Comparison of ENCODE assay signal across 23 cellular contexts in the genomic region with DNA sequence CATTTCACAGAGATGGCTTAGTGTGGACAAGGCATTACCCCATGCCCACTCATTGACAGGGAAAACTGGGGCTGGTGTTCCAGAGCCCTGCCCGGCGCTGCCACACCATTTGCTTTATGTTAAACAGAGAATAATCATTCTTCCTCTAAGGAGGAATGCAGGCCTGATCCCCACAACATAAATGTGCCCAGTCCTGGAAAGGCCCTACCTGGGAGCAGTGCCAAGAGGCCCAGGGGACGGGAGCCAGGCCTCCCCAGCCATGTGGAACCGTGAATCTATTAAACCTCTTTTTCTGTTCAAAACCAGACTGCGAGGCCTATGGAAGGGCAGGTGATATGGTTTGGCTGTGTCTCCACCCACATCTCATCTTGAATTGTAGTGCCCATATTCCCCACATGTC.
"Had no signal": no experiment of that assay in that cellular context is flagged by ENCODE, and none has a peak within 500 bp of the region (broad histone marks: within the 10 kb centered on the region; RNA-seq: fewer than 3 reads in every experiment).

No MANE protein-coding gene starts in this region.

- DNase-seq: activated B cell treated with CpG ODN at 0.5 μM for 24 hours; activated CD4-positive, alpha-beta T cell treated with anti-CD3 and anti-CD28 coated beads for 1 hour; activated CD4-positive, alpha-beta T cell treated with anti-CD3 and anti-CD28 coated beads, Interleukin-2, amount 10 ng/mL, durations not matched to agents 24 days and 14 days; activated CD4-positive, alpha-beta T cell treated with anti-CD3 and anti-CD28 coated beads, Interleukin-2, amount 50 U/mL, for 48 hours; activated effector memory CD4-positive, alpha-beta T cell treated with Interleukin-2 at 50 U/mL for 16 hours; activated naive CD4-positive, alpha-beta T cell; activated T-cell treated with anti-CD3 and anti-CD28 coated beads, Interleukin-2, amount 50 U/mL, for 24 hours; aorta; body of pancreas; KG1; NCI-H1105; NCI-H1436; NCI-H1694 treated with DMSO at 0.1 percent for 48 hours; NCI-H2029 treated with DMSO at 0.1 percent for 48 hours; NCI-H446 treated with DMSO at 0.1 percent for 48 hours; NCI-H524 treated with DMSO at 0.1 percent for 48 hours; NCI-H748 treated with DMSO at 0.1 percent for 48 hours; NK-92 treated with Interleukin-12 subunit alpha and Interleukin-12 subunit beta, amount 100 ng/mL, for 24 hours; OCI-M1; Right ventricle myocardium superior; RPMI8226; SJCRH30; T-helper 9 cell had no signal

- H3K4me3 ChIP-seq: body of pancreas, SJCRH30 had no signal

- H3K27me3 ChIP-seq: body of pancreas, SJCRH30 had no signal

- H3K27ac ChIP-seq: body of pancreas, SJCRH30 had no signal

- H3K9me3 ChIP-seq: body of pancreas, SJCRH30 had no signal

- H3K4me1 ChIP-seq: body of pancreas, SJCRH30 had no signal

- H3K36me3 ChIP-seq: SJCRH30 had no signal
